ENCODE assay signal across 8 cellular contexts in genomic region chr16:67245189-67245585, GRCh38. TPM values are rescaled to one million over a fixed set of nuclear protein-coding genes. Genes with fewer than 3 reads are reported as not detected.
DNase-seq lines count a peak whose midpoint lies in the region; ATAC-seq and TF ChIP-seq lines count a peak whose summit lies in the region.

No MANE protein-coding gene starts in this region.

- CTCF ChIA-PET in MCF 10A (lab: Yijun Ruan, JAX) = interaction anchor here (0.6 to 1.3 kb wide), 10 partner anchors 15 to 350 kb away, joined by 3 to 5 read pairs (median 4); partner anchors contain the start of gene ELMO3

- POLR2A ChIA-PET in MCF 10A (lab: Yijun Ruan, JAX) = interaction anchor here (1.7 to 2.8 kb wide), 6 partner anchors 10 to 52 kb away, joined by 3 to 28 read pairs (median 16); partner anchors contain the start of genes E2F4, ELMO3 and TMEM208

- H3K9me3 Mint-ChIP-seq in stimulated activated naive CD8-positive, alpha-beta T cell treated with anti-CD3 and anti-CD28 coated beads, Interleukin-15, Interleukin-2, amounts not matched to agents 100 ng/mL and 50 ng/mL, for 24 hours = no peaks in the 10 kb centered on the region
- H3K9me3 Mint-ChIP-seq in MCF 10A (ENCODE audit: unreplicated experiment) (no peaks in the 10 kb centered on the region), mesothelial cell of epicardium (no peaks in the 10 kb centered on the region)

- H3K27ac Mint-ChIP-seq in stimulated activated naive CD8-positive, alpha-beta T cell treated with anti-CD3 and anti-CD28 coated beads, Interleukin-15, Interleukin-2, amounts not matched to agents 100 ng/mL and 50 ng/mL, for 24 hours = peak overlapping the region; percentile 93
- H3K27ac Mint-ChIP-seq in MCF 10A (ENCODE audit: low read depth, unreplicated experiment) (peak overlapping the region; percentile 75), mesothelial cell of epicardium (no peak overlapping the region)

- H3K27me3 Mint-ChIP-seq in stimulated activated naive CD8-positive, alpha-beta T cell treated with anti-CD3 and anti-CD28 coated beads, Interleukin-15, Interleukin-2, amounts not matched to agents 100 ng/mL and 50 ng/mL, for 24 hours = peaks cover 6% of the 10 kb centered on the region
- H3K27me3 Mint-ChIP-seq in MCF 10A (ENCODE audit: insufficient read depth, unreplicated experiment) (peaks cover 13% of the 10 kb centered on the region), mesothelial cell of epicardium (ENCODE audit: low read depth) (peaks cover 25% of the 10 kb centered on the region)

- TF ChIP-seq CTCF in MCF 10A (IDR thresholded peaks at IDR 0.05; ENCODE audit: unreplicated experiment) = no peak
- no peak for TF ChIP-seq CTCF in mesothelial cell of epicardium (IDR thresholded peaks at IDR 0.05; ENCODE audit: unreplicated experiment)

- H3K36me3 Mint-ChIP-seq in stimulated activated naive CD8-positive, alpha-beta T cell treated with anti-CD3 and anti-CD28 coated beads, Interleukin-15, Interleukin-2, amounts not matched to agents 100 ng/mL and 50 ng/mL, for 24 hours (ENCODE audit: low read depth) = peaks cover 10% of the 10 kb centered on the region
- H3K36me3 Mint-ChIP-seq in MCF 10A (ENCODE audit: insufficient read depth, unreplicated experiment) (peaks cover 7% of the 10 kb centered on the region), mesothelial cell of epicardium (no peaks in the 10 kb centered on the region)

- no peak for DNase-seq in stimulated activated naive CD8-positive, alpha-beta T cell treated with anti-CD3 and anti-CD28 coated beads, Interleukin-15, Interleukin-2, amounts not matched to agents 100 U/mL and 50 U/mL, for 24 hours
- no peak for DNase-seq in MCF 10A (ENCODE audit: unreplicated experiment)
- DNase-seq in mesothelial cell of epicardium (ENCODE audit: low spot score in 2 of 2, unreplicated experiment in 2 of 2) = no peak
- no peak for DNase-seq in globus pallidus (ENCODE audit: low spot score)

- ATAC-seq in stimulated activated naive CD8-positive, alpha-beta T cell treated with anti-CD3 and anti-CD28 coated beads, Interleukin-15, Interleukin-2, amounts not matched to agents 100 U/mL and 50 U/mL, for 24 hours = no peak
- ATAC-seq in activated CD4-positive, CD25-positive, alpha-beta regulatory T cell treated with anti-CD3 and anti-CD28 coated beads, Interleukin-2, amount 50 U/mL, for 24 hours = no peak
- no peak for ATAC-seq in HG02571 (IDR thresholded peaks at IDR 0.05; ENCODE audit: unreplicated experiment)
- no peak for ATAC-seq in GM19023 (IDR thresholded peaks at IDR 0.05; ENCODE audit: unreplicated experiment)

- TSS peak; percentile 42 for BruUV-seq in MCF 10A (replicated peaks; lab: Mats Ljungman, UMichigan)

- peaks cover 61% of the 10 kb centered on the region for H3K4me1 Mint-ChIP-seq in stimulated activated naive CD8-positive, alpha-beta T cell treated with anti-CD3 and anti-CD28 coated beads, Interleukin-15, Interleukin-2, amounts not matched to agents 100 ng/mL and 50 ng/mL, for 24 hours (ENCODE audit: low read depth)
- H3K4me1 Mint-ChIP-seq in MCF 10A (ENCODE audit: insufficient read depth, unreplicated experiment) = peaks cover 48% of the 10 kb centered on the region
- H3K4me1 Mint-ChIP-seq in mesothelial cell of epicardium = peaks cover 30% of the 10 kb centered on the region

- H3K4me3 Mint-ChIP-seq in stimulated activated naive CD8-positive, alpha-beta T cell treated with anti-CD3 and anti-CD28 coated beads, Interleukin-15, Interleukin-2, amounts not matched to agents 100 ng/mL and 50 ng/mL, for 24 hours = peak overlapping the region; percentile 89
- H3K4me3 Mint-ChIP-seq in MCF 10A (ENCODE audit: unreplicated experiment) (peak overlapping the region; percentile 81), mesothelial cell of epicardium (peak overlapping the region; percentile 83)

- intact Hi-C loops in MCF 10A (cut with micrococcal nuclease) = no loop called here

RNA-seq across cellular contexts. Expression of gene FHOD1, which starts 2.1 kb away (rescaled TPM):
- total RNA-seq in MCF 10A (2022) (12.1 and 14.7 TPM in 2 replicates), mesothelial cell of epicardium (28.2 to 28.7 TPM (median 28.3 TPM) in 3 replicates)

RNA-seq across cellular contexts. Expression of gene SLC9A5, which starts 3.6 kb away (rescaled TPM):
- total RNA-seq in MCF 10A (2022) (0.40 and 1.4 TPM in 2 replicates), mesothelial cell of epicardium (2.9 to 3.5 TPM (median 3.3 TPM) in 3 replicates)

RNA-seq across cellular contexts. Expression of gene TMEM208, which starts 18.3 kb away (rescaled TPM):
- 44.4 and 55.5 TPM in 2 replicates for total RNA-seq in MCF 10A (2022)
- total RNA-seq in mesothelial cell of epicardium = 35.8 to 38.4 TPM (median 36.3 TPM) in 3 replicates

RNA-seq across cellular contexts. Expression of gene PLEKHG4, which starts 34.1 kb away (rescaled TPM):
- total RNA-seq in MCF 10A (2022) = 30.4 and 32.7 TPM in 2 replicates
- total RNA-seq in mesothelial cell of epicardium = 13.4 to 15.5 TPM (median 15.4 TPM) in 3 replicates

RNA-seq across cellular contexts. Expression of gene ELMO3, which starts 46.3 kb away (rescaled TPM):
- total RNA-seq in MCF 10A (2022) (9.6 and 12.0 TPM in 2 replicates), mesothelial cell of epicardium (9.3 to 10.0 TPM (median 9.7 TPM) in 3 replicates)
